ENCODE assay signal across 1 cellular context in genomic region chr2:191677646-191678436, GRCh38.
TF ChIP-seq lines count a peak whose summit lies in the region.

Gene NABP1, plus strand, starts transcription at chr2:191678136. Its CDS starts 479 bp downstream, at chr2:191678615.

TF ChIP-seq in K562, 482 proteins besides CTCF, POLR2A, EP300 and RAD21 (continued from another document and continues in another):
- TF ChIP-seq CEBPG (CRISPR knock-in tag; IDR thresholded peaks at IDR 0.05) (no peak), CEBPG (tag; conservative IDR thresholded peaks at IDR 0.05 in 1 of 2, IDR thresholded peaks at IDR 0.05 in 1 of 2) (no peak), ZNF133 (CRISPR knock-in tag; IDR thresholded peaks at IDR 0.05) (no peak), U2AF1 (optimal IDR thresholded peaks at IDR 0.05; ENCODE audit: low read depth, low read length) (peak; percentile 84), FOXP1 (CRISPR knock-in tag; IDR thresholded peaks at IDR 0.05) (0 out of 2 replicates have a peak, but pooled peaks have one; percentile 54), ZNF274 (IDR thresholded peaks at IDR 0.05; ENCODE audit: borderline replicate concordance, low read depth, low read length) (no peak), BHLHE40 (IDR thresholded peaks at IDR 0.05; ENCODE audit: low read length) (peak; percentile 85), CEBPB (tag; IDR thresholded peaks at IDR 0.05) (no peak), MCM2 (IDR thresholded peaks at IDR 0.05; ENCODE audit: low read depth) (no peak), TCF7L2 (IDR thresholded peaks at IDR 0.05; ENCODE audit: low read depth, low read length) (no peak), DLX4 (CRISPR knock-in tag; IDR thresholded peaks at IDR 0.05) (no peak), ZNF655 (CRISPR knock-in tag; IDR thresholded peaks at IDR 0.05) (no peak), UBTF (IDR thresholded peaks at IDR 0.05; ENCODE audit: borderline replicate concordance in 1 of 2, low read depth in 2 of 2, low read length in 2 of 2) (peak in 1 of 2 experiments; percentile 92; a peak in 2 of 4 replicates), ARID4B (CRISPR knock-in tag; IDR thresholded peaks at IDR 0.05) (0 out of 2 replicates have a peak, but pooled peaks have one; percentile 52), SRF (CRISPR knock-in tag; IDR thresholded peaks at IDR 0.05) (no peak), ZFP36 (IDR thresholded peaks at IDR 0.05; ENCODE audit: low read depth, low read length, partially characterized antibody) (peak; percentile 32), MAZ (CRISPR knock-in tag; conservative IDR thresholded peaks at IDR 0.05 in 1 of 2, IDR thresholded peaks at IDR 0.05 in 1 of 2) (peak; percentile 84 to 94), NFE2L1 (tag; IDR thresholded peaks at IDR 0.05; ENCODE audit: borderline replicate concordance, low read depth) (no peak), ZNF778 (CRISPR knock-in tag; IDR thresholded peaks at IDR 0.05) (no peak), KLF13 (tag; IDR thresholded peaks at IDR 0.05; ENCODE audit: borderline replicate concordance, low read depth) (no peak), RUNX1 (IDR thresholded peaks at IDR 0.05; ENCODE audit: low read depth) (no peak), SMARCB1 (IDR thresholded peaks at IDR 0.05; ENCODE audit: insufficient read length, low read depth) (no peak), HDAC6 (IDR thresholded peaks at IDR 0.05; ENCODE audit: low read depth, low read length) (no peak), RBBP5 (IDR thresholded peaks at IDR 0.05; ENCODE audit: borderline replicate concordance, insufficient read depth, low read length, poor library complexity, severe bottlenecking) (no peak), GABPB1 (CRISPR knock-in tag; IDR thresholded peaks at IDR 0.05) (peak; percentile 77; the same call in 1 of the 2 replicates), ZBTB5 (IDR thresholded peaks at IDR 0.05) (no peak), CXXC5 (CRISPR knock-in tag; IDR thresholded peaks at IDR 0.05) (peak; percentile 83), TSHZ1 (CRISPR knock-in tag; IDR thresholded peaks at IDR 0.05) (no peak), NBN (IDR thresholded peaks at IDR 0.05; ENCODE audit: low read depth) (peak; percentile 62), CBX8 (IDR thresholded peaks at IDR 0.05; ENCODE audit: borderline replicate concordance, extremely low read depth, low read depth, low read length, poor library complexity, severe bottlenecking) (no peak), ETV1 (tag; conservative IDR thresholded peaks at IDR 0.05; ENCODE audit: low read depth) (no peak; the same call in 1 of the 2 replicates), AFF4 (CRISPR knock-in tag; IDR thresholded peaks at IDR 0.05) (peak; percentile 99), ESRRB (CRISPR knock-in tag; IDR thresholded peaks at IDR 0.05; ENCODE audit: borderline replicate concordance) (no peak), ZBTB12 (CRISPR knock-in tag; IDR thresholded peaks at IDR 0.05) (no peak), NCOA4 (IDR thresholded peaks at IDR 0.05; ENCODE audit: partially characterized antibody) (no peak), RHOXF2B (CRISPR knock-in tag; conservative IDR thresholded peaks at IDR 0.05) (no peak), SNAPC5 (CRISPR knock-in tag; IDR thresholded peaks at IDR 0.05) (no peak), ZNF551 (CRISPR knock-in tag; IDR thresholded peaks at IDR 0.05) (no peak), ARID3B (CRISPR knock-in tag; IDR thresholded peaks at IDR 0.05; ENCODE audit: borderline replicate concordance) (no peak)
